ENCODE assay signal across 8 cellular contexts in the genomic region with DNA sequence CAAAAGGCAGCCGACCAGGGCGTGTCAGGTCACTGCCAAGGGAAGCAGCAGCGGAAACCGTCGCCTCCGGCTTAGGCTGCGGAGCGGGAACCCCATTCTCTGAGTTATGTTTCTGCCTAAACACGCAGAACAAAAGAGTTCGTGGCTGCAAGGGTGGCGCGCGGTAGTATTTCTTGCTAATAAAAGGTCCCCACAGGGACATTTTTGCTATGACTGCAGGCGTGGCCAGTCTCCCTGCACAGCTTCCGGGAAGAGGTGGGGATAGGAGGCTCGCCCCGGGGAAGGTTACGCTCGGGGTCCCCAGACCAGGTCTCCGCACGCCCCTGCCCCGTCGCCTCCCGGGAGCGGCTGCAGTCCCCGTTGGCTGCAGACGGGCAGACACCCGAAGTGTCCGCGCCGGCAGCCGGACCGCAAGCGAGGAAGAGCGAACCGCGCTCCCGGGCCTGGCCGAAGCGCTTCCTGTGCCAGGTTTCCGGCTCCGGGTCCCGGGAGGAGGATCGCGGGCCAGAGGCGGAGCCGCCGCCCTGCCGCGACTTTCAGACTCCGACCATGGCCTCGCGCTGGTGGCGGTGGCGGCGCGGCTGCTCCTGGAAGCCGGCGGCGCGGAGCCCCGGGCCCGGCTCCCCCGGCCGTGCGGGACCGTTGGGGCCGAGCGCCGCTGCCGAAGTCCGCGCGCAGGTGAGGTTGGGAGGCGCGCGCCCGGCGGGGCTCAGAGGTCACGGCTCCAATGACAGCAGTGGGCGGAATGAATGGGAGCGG. TPM values are rescaled to one million over a fixed set of nuclear protein-coding genes. Genes with fewer than 3 reads are reported as not detected.
DNase-seq lines count a peak whose midpoint lies in the region; ATAC-seq and TF ChIP-seq lines count a peak whose summit lies in the region.

A gene with protein sequence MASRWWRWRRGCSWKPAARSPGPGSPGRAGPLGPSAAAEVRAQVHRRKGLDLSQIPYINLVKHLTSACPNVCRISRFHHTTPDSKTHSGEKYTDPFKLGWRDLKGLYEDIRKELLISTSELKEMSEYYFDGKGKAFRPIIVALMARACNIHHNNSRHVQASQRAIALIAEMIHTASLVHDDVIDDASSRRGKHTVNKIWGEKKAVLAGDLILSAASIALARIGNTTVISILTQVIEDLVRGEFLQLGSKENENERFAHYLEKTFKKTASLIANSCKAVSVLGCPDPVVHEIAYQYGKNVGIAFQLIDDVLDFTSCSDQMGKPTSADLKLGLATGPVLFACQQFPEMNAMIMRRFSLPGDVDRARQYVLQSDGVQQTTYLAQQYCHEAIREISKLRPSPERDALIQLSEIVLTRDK (plus strand): TSS at position 539 of the 759 bp plus-strand sequence. CDS start 11 bp downstream, at position 550.

- ATAC-seq in HG03378 (IDR thresholded peaks at IDR 0.05; ENCODE audit: unreplicated experiment) = peak; percentile 70

- no peak for TF ChIP-seq CTCF in C4-2B (conservative IDR thresholded peaks at IDR 0.05)

- peak; percentile 81 for DNase-seq in NOMO-1 treated with dmso at 0.1 percent for 144 hours (lab: John Stamatoyannopoulos, UW; ENCODE audit: unreplicated experiment)
- DNase-seq in activated CD8-positive, alpha-beta memory T cell treated with anti-CD3 and anti-CD28 coated beads, Interleukin-2, amount 50 U/mL, for 1 hour (ENCODE audit: extremely low read depth) = peak; percentile 22
- DNase-seq in midbrain (lab: John Stamatoyannopoulos, UW) = peak; percentile 77
- DNase-seq in stimulated activated CD8-positive, alpha-beta memory T cell treated with anti-CD3 and anti-CD28 coated beads, Interleukin-2, amount 100 ng/mL, for 48 hours (ENCODE audit: low read depth in 2 of 2) = peak; percentile 58 to 65

- peak within 1 kb of the TSS; percentile 94 for H3K27ac ChIP-seq in C4-2B

- peak; percentile 95 for TF ChIP-seq POLR2A in GM19193 (IDR thresholded peaks at IDR 0.05; ENCODE audit: extremely low read depth, insufficient read depth, insufficient read length)

- in situ Hi-C loops in endometrial microvascular endothelial cells (cut with HindIII; ENCODE audit: inconsistent ontology term, low pct_unique_long_range_greater_than_20kb, low sequenced_read_pairs) = no loop called here

RNA-seq across cellular contexts. Expression of the gene that starts here (rescaled TPM):
- 15.2 TPM for total RNA-seq in endometrial microvascular endothelial cells (ENCODE audit: inconsistent ontology term)

Comparison
In these comparisons a context has a peak if more than half of its experiments do, and no peak if none do; other contexts are left out.
1. Peak in every context shown above with its lines: DNase-seq, ATAC-seq and H3K27ac ChIP-seq.
2. DNase-seq: peak in every context shown above with its lines; median percentile 81 in NOMO-1 treated with dmso at 0.1 percent for 144 hours; 77 in midbrain; 62 in stimulated activated CD8-positive, alpha-beta memory T cell treated with anti-CD3 and anti-CD28 coated beads, Interleukin-2, amount 100 ng/mL, for 48 hours; 22 in activated CD8-positive, alpha-beta memory T cell treated with anti-CD3 and anti-CD28 coated beads, Interleukin-2, amount 50 U/mL, for 1 hour.